Comparison of ENCODE assay signal across 1 cellular context in genomic region chr3:52537165-52537635, GRCh38.
TF ChIP-seq lines count a peak whose summit lies in the region.

No MANE protein-coding gene starts in this region.

TF ChIP-seq in HepG2, 621 proteins besides CTCF, POLR2A, EP300 and RAD21:
- TF ChIP-seq MAFF (IDR thresholded peaks at IDR 0.05; ENCODE audit: low read depth, low read length) (no peak), DNMT3B (CRISPR knock-in tag; conservative IDR thresholded peaks at IDR 0.05) (peak; percentile 85; the same call in 1 of the 2 replicates), MTA1 (CRISPR knock-in tag; IDR thresholded peaks at IDR 0.05; ENCODE audit: borderline replicate concordance) (no peak), ZNF484 (CRISPR knock-in tag; IDR thresholded peaks at IDR 0.05; ENCODE audit: borderline replicate concordance, low read depth) (0 out of 2 replicates have a peak, but pooled peaks have one; percentile 57), ZNF83 (CRISPR knock-in tag; IDR thresholded peaks at IDR 0.05; ENCODE audit: borderline replicate concordance) (peak; percentile 57; the same call in 1 of the 2 replicates), ZNF589 (CRISPR knock-in tag; conservative IDR thresholded peaks at IDR 0.05) (0 out of 2 replicates have a peak, but pooled peaks have one; percentile 2), DNMT1 (CRISPR knock-in tag; IDR thresholded peaks at IDR 0.05) (no peak), TARDBP (CRISPR knock-in tag; IDR thresholded peaks at IDR 0.05) (no peak), SNAPC2 (CRISPR knock-in tag; IDR thresholded peaks at IDR 0.05) (0 out of 2 replicates have a peak, but pooled peaks have one; percentile 3), REL (CRISPR knock-in tag; conservative IDR thresholded peaks at IDR 0.05) (0 out of 2 replicates have a peak, but pooled peaks have one; percentile 39), SMYD3 (CRISPR knock-in tag; IDR thresholded peaks at IDR 0.05) (0 out of 2 replicates have a peak, but pooled peaks have one; percentile 71), ZBTB38 (CRISPR knock-in tag; IDR thresholded peaks at IDR 0.05) (peak; percentile 1; the same call in 1 of the 2 replicates), ZNF547 (CRISPR knock-in tag; IDR thresholded peaks at IDR 0.05) (0 out of 2 replicates have a peak, but pooled peaks have one; percentile 5), FOXO4 (CRISPR knock-in tag; conservative IDR thresholded peaks at IDR 0.05) (0 out of 2 replicates have a peak, but pooled peaks have one; percentile 74), NR2F6 (IDR thresholded peaks at IDR 0.05) (no peak), NR2F6 (CRISPR knock-in tag; IDR thresholded peaks at IDR 0.05) (0 out of 2 replicates have a peak, but pooled peaks have one; percentile 43)
